8 cellular contexts compared by ENCODE assay signal in the genomic region with DNA sequence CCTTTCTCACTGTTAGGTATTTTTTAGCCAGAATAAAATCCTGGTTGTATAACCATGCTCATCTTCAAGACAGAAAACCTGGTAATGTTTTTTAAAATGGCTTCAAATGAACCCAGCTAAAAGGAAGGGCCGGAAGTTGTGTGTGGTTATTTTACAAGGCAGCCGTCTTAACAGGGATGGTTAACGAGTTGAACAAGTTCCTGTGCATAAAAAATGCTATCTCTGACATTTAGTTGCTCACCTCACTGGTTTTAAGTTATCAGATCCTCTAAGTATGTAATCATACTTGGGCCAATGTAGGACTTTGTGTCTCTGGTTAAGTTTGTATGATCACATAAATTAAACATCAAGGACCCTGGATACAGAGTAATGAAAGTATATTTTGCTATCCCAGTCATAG. TPM values are rescaled to one million over a fixed set of nuclear protein-coding genes. Genes with fewer than 3 reads are reported as not detected.
DNase-seq lines count a peak whose midpoint lies in the region; ATAC-seq and TF ChIP-seq lines count a peak whose summit lies in the region.

No MANE protein-coding gene starts in this region.

- H3K4me1 Mint-ChIP-seq in CD14-positive monocyte: peaks cover 30% of the 10 kb centered on the region

- H3K4me1 ChIP-seq in HUES64 (ENCODE audit: insufficient read depth, low read length) (peaks cover 9% of the 10 kb centered on the region), smooth muscle cell (ENCODE audit: low read depth) (peaks cover 16% of the 10 kb centered on the region)

- DNase-seq in CD14-positive monocyte (ENCODE audit: low spot score): no peak
- DNase-seq in activated CD4-positive, alpha-beta T cell treated with anti-CD3 and anti-CD28 coated beads for 4 hours: peak; percentile 20 to 33
- no peak for DNase-seq in fibroblast of pulmonary artery (ENCODE audit: low read depth)
- DNase-seq in smooth muscle cell (lab: John Stamatoyannopoulos, UW; ENCODE audit: unreplicated experiment): no peak
- DNase-seq in NCI-H1105 treated with DMSO at 0.1 percent for 48 hours (lab: John Stamatoyannopoulos, UW): no peak

- H3K79me2 ChIP-seq in smooth muscle cell (ENCODE audit: low read depth): peaks cover 61% of the 10 kb centered on the region

- peak; percentile 33 for ATAC-seq in GM19043 (IDR thresholded peaks at IDR 0.05; ENCODE audit: low read depth, unreplicated experiment)
- ATAC-seq in HG03439 (IDR thresholded peaks at IDR 0.05; ENCODE audit: unreplicated experiment): no peak

- 79% methylated on average over 3 of the region's 3 CpGs for WGBS in HUES64
- WGBS in smooth muscle cell (ENCODE audit: low lambda C conversion rate): 15% methylated on average over 3 of the region's 3 CpGs

- H3K36me3 Mint-ChIP-seq in CD14-positive monocyte: peaks cover 5 to 9% of the 10 kb centered on the region in 2 donors

- H3K27me3 Mint-ChIP-seq in CD14-positive monocyte (ENCODE audit: low read depth in 3 of 3): no peaks in the 10 kb centered on the region

- H3K4me2 ChIP-seq in smooth muscle cell: peak overlapping the region; percentile 98

- H3K27me3 ChIP-seq in HUES64 (ENCODE audit: insufficient read depth, low read length) (peaks cover 21% of the 10 kb centered on the region), smooth muscle cell (ENCODE audit: low read depth) (no peaks in the 10 kb centered on the region)

- H3K9me3 ChIP-seq in HUES64 (ENCODE audit: insufficient read depth, low read depth, low read length) (no peaks in the 10 kb centered on the region), smooth muscle cell (replicated peaks; ENCODE audit: low read depth) (no peaks in the 10 kb centered on the region)

- H4K20me1 ChIP-seq in smooth muscle cell (ENCODE audit: low read depth): peaks cover 56% of the 10 kb centered on the region

- H3K9ac ChIP-seq in HUES64 (ENCODE audit: low read depth, low read length): no peak overlapping the region
- peak overlapping the region; percentile 94 for H3K9ac ChIP-seq in smooth muscle cell (ENCODE audit: low read depth)

- TF ChIP-seq CTCF in CD14-positive monocyte (IDR thresholded peaks at IDR 0.05) (no peak), fibroblast of pulmonary artery (IDR thresholded peaks at IDR 0.05; ENCODE audit: low read length, missing control alignments) (no peak), smooth muscle cell (IDR thresholded peaks at IDR 0.05; ENCODE audit: borderline replicate concordance, insufficient read depth, poor library complexity, severe bottlenecking) (no peak)

- peak overlapping the region; percentile 95 to 98 (median 97) for H3K27ac Mint-ChIP-seq in CD14-positive monocyte

- no peak overlapping the region for H3K27ac ChIP-seq in HUES64 (ENCODE audit: low read depth, low read length)
- H3K27ac ChIP-seq in smooth muscle cell (ENCODE audit: low read depth): peak overlapping the region; percentile 88

- peaks cover 3% of the 10 kb centered on the region for H3F3A ChIP-seq in smooth muscle cell (ENCODE audit: low read depth)

- intact Hi-C loops in CD14-positive monocyte (cut with micrococcal nuclease): no loop called here

- peak overlapping the region; percentile 94 to 95 for H3K4me3 Mint-ChIP-seq in CD14-positive monocyte

- peak overlapping the region; percentile 74 for H2AFZ ChIP-seq in smooth muscle cell (ENCODE audit: low read depth)

- peak overlapping the region; percentile 15; the same call in 1 of the 2 replicates for H3K4me3 ChIP-seq in HUES64 (ENCODE audit: low read length)
- H3K4me3 ChIP-seq in fibroblast of pulmonary artery (replicated peaks; ENCODE audit: low read depth, low read length): peak overlapping the region; percentile 83
- H3K4me3 ChIP-seq in smooth muscle cell: peak overlapping the region; percentile 96

- no peaks in the 10 kb centered on the region for H3K9me3 Mint-ChIP-seq in CD14-positive monocyte

- H3K36me3 ChIP-seq in HUES64 (ENCODE audit: insufficient read depth, low read length): no peaks in the 10 kb centered on the region
- no peaks in the 10 kb centered on the region for H3K36me3 ChIP-seq in smooth muscle cell (ENCODE audit: low read depth)

RNA-seq across cellular contexts. Expression of a gene that starts 2.1 kb away (rescaled TPM):
- polyA plus RNA-seq in CD14-positive monocyte (10 to 100 TPM; 11.1 to 25.1 TPM), smooth muscle cell (12.0 and 13.6 TPM in 2 replicates)
- polyA plus RNA-seq in HUES64 (2013, experiment 1 of 2): 8.9 TPM
- 13.2 TPM for polyA plus RNA-seq in HUES64 (2013, experiment 2 of 2)
- 48.7 and 57.0 TPM in 2 replicates for total RNA-seq in smooth muscle cell

Comparison
In these comparisons a context has a peak if more than half of its experiments do, and no peak if none do; other contexts are left out.
1. DNase-seq: peak in activated CD4-positive, alpha-beta T cell treated with anti-CD3 and anti-CD28 coated beads for 4 hours (2 of 2); none in CD14-positive monocyte (single experiment), fibroblast of pulmonary artery (single experiment), smooth muscle cell (single experiment) and NCI-H1105 treated with DMSO at 0.1 percent for 48 hours (single experiment).
2. H3K4me3 ChIP-seq: peak in every context shown above with its lines; median percentile 96 in smooth muscle cell; 83 in fibroblast of pulmonary artery; 15 in HUES64.